In the genomic region with DNA sequence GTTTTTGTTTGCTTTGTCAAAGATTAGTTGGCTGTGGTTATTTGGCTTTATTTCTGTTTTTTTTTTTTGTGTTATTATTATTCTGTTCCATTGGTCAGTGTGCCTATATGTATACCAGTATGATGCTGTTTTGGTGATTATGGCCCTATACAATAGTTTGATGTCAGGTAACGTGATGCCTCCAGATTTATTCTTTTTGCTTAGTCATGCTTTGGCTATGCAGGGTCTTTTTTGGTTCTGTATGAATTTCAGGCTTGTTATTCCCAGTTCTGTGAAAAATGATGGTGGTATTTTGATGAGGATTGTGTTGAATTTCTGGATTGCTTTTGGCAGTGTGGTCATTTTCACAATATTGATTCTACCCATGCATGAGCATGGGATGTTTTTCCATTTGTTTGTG, we compare ENCODE assay signal across 3 cellular contexts.
TF ChIP-seq lines count a peak whose summit lies in the region.

No MANE protein-coding gene starts in this region.

TF ChIP-seq in A549, 52 proteins besides CTCF, POLR2A, EP300 and RAD21:
- TF ChIP-seq NFE2L2 (conservative IDR thresholded peaks at IDR 0.05; ENCODE audit: low read length) = peak; percentile 65
- TF ChIP-seq MAFK (IDR thresholded peaks at IDR 0.05; ENCODE audit: partially characterized antibody) = peak; percentile 71
- no peak for TF ChIP-seq JUNB (IDR thresholded peaks at IDR 0.05)
- no peak for TF ChIP-seq MAZ (IDR thresholded peaks at IDR 0.05; ENCODE audit: borderline replicate concordance, low read depth, low read length)
- TF ChIP-seq ZNF302 (CRISPR knock-in tag; IDR thresholded peaks at IDR 0.05) = no peak
- TF ChIP-seq PHF8 (IDR thresholded peaks at IDR 0.05; ENCODE audit: borderline replicate concordance, low read depth) = no peak
- TF ChIP-seq RFX5 (IDR thresholded peaks at IDR 0.05) = no peak
- TF ChIP-seq, protein P1, sequence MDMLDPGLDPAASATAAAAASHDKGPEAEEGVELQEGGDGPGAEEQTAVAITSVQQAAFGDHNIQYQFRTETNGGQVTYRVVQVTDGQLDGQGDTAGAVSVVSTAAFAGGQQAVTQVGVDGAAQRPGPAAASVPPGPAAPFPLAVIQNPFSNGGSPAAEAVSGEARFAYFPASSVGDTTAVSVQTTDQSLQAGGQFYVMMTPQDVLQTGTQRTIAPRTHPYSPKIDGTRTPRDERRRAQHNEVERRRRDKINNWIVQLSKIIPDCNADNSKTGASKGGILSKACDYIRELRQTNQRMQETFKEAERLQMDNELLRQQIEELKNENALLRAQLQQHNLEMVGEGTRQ (IDR thresholded peaks at IDR 0.05) = no peak
- TF ChIP-seq, protein P2, sequence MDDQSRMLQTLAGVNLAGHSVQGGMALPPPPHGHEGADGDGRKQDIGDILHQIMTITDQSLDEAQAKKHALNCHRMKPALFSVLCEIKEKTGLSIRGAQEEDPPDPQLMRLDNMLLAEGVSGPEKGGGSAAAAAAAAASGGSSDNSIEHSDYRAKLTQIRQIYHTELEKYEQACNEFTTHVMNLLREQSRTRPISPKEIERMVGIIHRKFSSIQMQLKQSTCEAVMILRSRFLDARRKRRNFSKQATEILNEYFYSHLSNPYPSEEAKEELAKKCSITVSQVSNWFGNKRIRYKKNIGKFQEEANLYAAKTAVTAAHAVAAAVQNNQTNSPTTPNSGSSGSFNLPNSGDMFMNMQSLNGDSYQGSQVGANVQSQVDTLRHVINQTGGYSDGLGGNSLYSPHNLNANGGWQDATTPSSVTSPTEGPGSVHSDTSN (IDR thresholded peaks at IDR 0.05) = no peak
- TF ChIP-seq HEYL (CRISPR knock-in tag; IDR thresholded peaks at IDR 0.05) = no peak
- TF ChIP-seq CBX8 (IDR thresholded peaks at IDR 0.05) = no peak

TF ChIP-seq in IMR-90, 13 proteins besides CTCF, POLR2A, EP300 and RAD21:
- TF ChIP-seq SMC3 (IDR thresholded peaks at IDR 0.05; ENCODE audit: low read depth, low read length) (no peak), MAZ (IDR thresholded peaks at IDR 0.05; ENCODE audit: borderline replicate concordance, low read depth, low read length) (no peak), NFE2L2 (IDR thresholded peaks at IDR 0.05; ENCODE audit: low read depth, low read length) (peak; percentile 68), BHLHE40 (IDR thresholded peaks at IDR 0.05; ENCODE audit: low read depth, low read length) (no peak), FOS (IDR thresholded peaks at IDR 0.05; ENCODE audit: low read depth, low read length) (no peak), RFX5 (IDR thresholded peaks at IDR 0.05; ENCODE audit: low read depth, low read length) (no peak)
- TF ChIP-seq, protein P3, sequence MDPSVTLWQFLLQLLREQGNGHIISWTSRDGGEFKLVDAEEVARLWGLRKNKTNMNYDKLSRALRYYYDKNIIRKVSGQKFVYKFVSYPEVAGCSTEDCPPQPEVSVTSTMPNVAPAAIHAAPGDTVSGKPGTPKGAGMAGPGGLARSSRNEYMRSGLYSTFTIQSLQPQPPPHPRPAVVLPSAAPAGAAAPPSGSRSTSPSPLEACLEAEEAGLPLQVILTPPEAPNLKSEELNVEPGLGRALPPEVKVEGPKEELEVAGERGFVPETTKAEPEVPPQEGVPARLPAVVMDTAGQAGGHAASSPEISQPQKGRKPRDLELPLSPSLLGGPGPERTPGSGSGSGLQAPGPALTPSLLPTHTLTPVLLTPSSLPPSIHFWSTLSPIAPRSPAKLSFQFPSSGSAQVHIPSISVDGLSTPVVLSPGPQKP (IDR thresholded peaks at IDR 0.05; ENCODE audit: borderline replicate concordance, low read depth, low read length) = no peak

TF ChIP-seq in H1, 55 proteins besides CTCF, POLR2A, EP300 and RAD21:
- TF ChIP-seq SAP30 (IDR thresholded peaks at IDR 0.05; ENCODE audit: insufficient read depth, insufficient replicate concordance, low read length) (no peak), ZNF274 (IDR thresholded peaks at IDR 0.05; ENCODE audit: borderline replicate concordance, extremely low read depth, low read length) (no peak)
- TF ChIP-seq, protein P4, sequence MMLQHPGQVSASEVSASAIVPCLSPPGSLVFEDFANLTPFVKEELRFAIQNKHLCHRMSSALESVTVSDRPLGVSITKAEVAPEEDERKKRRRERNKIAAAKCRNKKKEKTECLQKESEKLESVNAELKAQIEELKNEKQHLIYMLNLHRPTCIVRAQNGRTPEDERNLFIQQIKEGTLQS (IDR thresholded peaks at IDR 0.05; ENCODE audit: insufficient read depth, low read depth, low read length) = no peak
